In genomic region chr10:93476756-93477155, GRCh38 we compare ENCODE assay signal across 1 cellular context.
TF ChIP-seq lines count a peak whose summit lies in the region.

No MANE protein-coding gene starts in this region.

TF ChIP-seq in endothelial cell of umbilical vein, 7 proteins besides CTCF, POLR2A, EP300 and RAD21:
- TF ChIP-seq MAX (IDR thresholded peaks at IDR 0.05; ENCODE audit: insufficient read depth, insufficient read length) = no peak
- TF ChIP-seq JUN (IDR thresholded peaks at IDR 0.05; ENCODE audit: borderline replicate concordance, insufficient read depth, insufficient read length, low read depth) = no peak
- no peak for TF ChIP-seq EZH2 (IDR thresholded peaks at IDR 0.05; ENCODE audit: borderline replicate concordance, low read depth, low read length, severe bottlenecking)
- TF ChIP-seq FOS (IDR thresholded peaks at IDR 0.05; ENCODE audit: borderline replicate concordance, insufficient read depth, low read length) = no peak
- TF ChIP-seq MYC (IDR thresholded peaks at IDR 0.05; ENCODE audit: low read depth, low read length) = no peak
- TF ChIP-seq POLR2AphosphoS5 (IDR thresholded peaks at IDR 0.05; ENCODE audit: insufficient read depth, low read depth, low read length) = no peak
- no peak for TF ChIP-seq GATA2 (IDR thresholded peaks at IDR 0.05; ENCODE audit: insufficient read depth, insufficient read length, low read depth, low read length)
